Comparison of ENCODE assay signal across 16 cellular contexts in genomic region chr10:88194961-88195367, GRCh38.
A peak's percentile ranks its signal among the peaks of the same experiment; 100 is the strongest.
DNase-seq lines count a peak whose midpoint lies in the region; ATAC-seq and TF ChIP-seq lines count a peak whose summit lies in the region.
"Had no signal": no experiment of that assay in that cellular context is flagged by ENCODE, and none has a peak within 500 bp of the region (broad histone marks: within the 10 kb centered on the region; RNA-seq: fewer than 3 reads in every experiment).

No MANE protein-coding gene starts in this region.

- no peak overlapping the region for H3K27ac ChIP-seq in CD4-positive, alpha-beta T cell (ENCODE audit: low read depth, low read length)
- H3K27ac ChIP-seq in HEK293 (ENCODE audit: extremely low read depth, low read depth, low read length) (no peak overlapping the region), hepatocyte (peak overlapping the region; percentile 62), endodermal cell (ENCODE audit: low read depth, low read length) (no peak overlapping the region), MM.1S (ENCODE audit: low read length) (no peak overlapping the region)
- H3K27ac ChIP-seq: C4-2B, RWPE1 had no signal

- WGBS in hepatocyte (ENCODE audit: low lambda C conversion rate, missing lambda C conversion rate): 18% methylated on average over 2 of the region's 2 CpGs
- 42 to 80% methylated on average over 1 to 2 of the region's 2 CpGs for WGBS in endodermal cell (ENCODE audit: insufficient coverage in 1 of 2, insufficient read length in 1 of 2), 2 experiments

- no peaks in the 10 kb centered on the region for H3K36me3 Mint-ChIP-seq in CD4-positive, alpha-beta T cell (ENCODE audit: low read depth)
- H3K36me3 Mint-ChIP-seq in activated T-helper 17 cell treated with anti-CD3 and anti-CD28 coated beads, Interleukin-2, amount 50 U/mL, for 72 hours (ENCODE audit: low read depth): no peaks in the 10 kb centered on the region
- no peaks in the 10 kb centered on the region for H3K36me3 Mint-ChIP-seq in endodermal cell (ENCODE audit: low read depth)

- no peaks in the 10 kb centered on the region for H3K9me3 ChIP-seq in CD4-positive, alpha-beta T cell (ENCODE audit: control insufficient read depth, low read length)
- no peaks in the 10 kb centered on the region for H3K9me3 ChIP-seq in HEK293 (ENCODE audit: control insufficient read depth, insufficient read depth, low read depth, low read length)
- no peaks in the 10 kb centered on the region for H3K9me3 ChIP-seq in hepatocyte (ENCODE audit: low read depth)
- H3K9me3 ChIP-seq in endodermal cell (ENCODE audit: control insufficient read depth, low read length): peaks cover 7% of the 10 kb centered on the region
- H3K9me3 ChIP-seq in MM.1S (replicated peaks; ENCODE audit: insufficient read depth, low read length): no peaks in the 10 kb centered on the region
- H3K9me3 ChIP-seq: HAP-1 had no signal

- H3K4me2 ChIP-seq in hepatocyte (no peak overlapping the region), MM.1S (ENCODE audit: low read depth, low read length) (no peak overlapping the region)

- no peaks in the 10 kb centered on the region for H3K36me3 ChIP-seq in HEK293 (ENCODE audit: control insufficient read depth in 2 of 2, insufficient read depth in 1 of 2, low read length in 2 of 2)
- no peaks in the 10 kb centered on the region for H3K36me3 ChIP-seq in hepatocyte (replicated peaks; ENCODE audit: insufficient read depth, low read depth)
- H3K36me3 ChIP-seq in endodermal cell (ENCODE audit: control insufficient read depth, insufficient read depth, low read length): no peaks in the 10 kb centered on the region
- no peaks in the 10 kb centered on the region for H3K36me3 ChIP-seq in MM.1S (replicated peaks; ENCODE audit: insufficient read depth, low read length)
- H3K36me3 ChIP-seq: HAP-1 had no signal

- H2AFZ ChIP-seq in hepatocyte: no peak overlapping the region
- no peak overlapping the region for H2AFZ ChIP-seq in MM.1S (ENCODE audit: low read length)

- H3K4me1 ChIP-seq in HEK293 (ENCODE audit: control insufficient read depth, insufficient read depth, low read length): peaks cover 15% of the 10 kb centered on the region
- H3K4me1 ChIP-seq in hepatocyte (ENCODE audit: insufficient read depth): peaks cover 9% of the 10 kb centered on the region
- H3K4me1 ChIP-seq in endodermal cell (ENCODE audit: control insufficient read depth, insufficient read depth, low read length): peaks cover 2% of the 10 kb centered on the region
- no peaks in the 10 kb centered on the region for H3K4me1 ChIP-seq in MM.1S (ENCODE audit: low read length)
- H3K4me1 ChIP-seq: HAP-1 had no signal

- H3K9ac ChIP-seq in endodermal cell (ENCODE audit: extremely low read depth, low read length, poor library complexity, severe bottlenecking) (no peak overlapping the region), MM.1S (ENCODE audit: low read length) (no peak overlapping the region)

- H3K4me1 Mint-ChIP-seq in CD4-positive, alpha-beta T cell (ENCODE audit: low read depth): peaks cover 61% of the 10 kb centered on the region
- peaks cover 20% of the 10 kb centered on the region for H3K4me1 Mint-ChIP-seq in activated T-helper 17 cell treated with anti-CD3 and anti-CD28 coated beads, Interleukin-2, amount 50 U/mL, for 72 hours
- no peaks in the 10 kb centered on the region for H3K4me1 Mint-ChIP-seq in endodermal cell

- H3K79me2 ChIP-seq in hepatocyte (no peaks in the 10 kb centered on the region), MM.1S (ENCODE audit: low read length) (no peaks in the 10 kb centered on the region)

- H3K9me3 Mint-ChIP-seq in CD4-positive, alpha-beta T cell: peaks cover 2% of the 10 kb centered on the region
- peaks cover 8% of the 10 kb centered on the region for H3K9me3 Mint-ChIP-seq in activated T-helper 17 cell treated with anti-CD3 and anti-CD28 coated beads, Interleukin-2, amount 50 U/mL, for 72 hours
- H3K9me3 Mint-ChIP-seq in endodermal cell: no peaks in the 10 kb centered on the region

- H3K4me3 ChIP-seq in HEK293 (ENCODE audit: low read depth, low read length): no peak overlapping the region
- no peak overlapping the region for H3K4me3 ChIP-seq in hepatocyte
- H3K4me3 ChIP-seq in endodermal cell (ENCODE audit: low read length): no peak overlapping the region
- no peak overlapping the region for H3K4me3 ChIP-seq in MM.1S (ENCODE audit: low read length)
- H3K4me3 ChIP-seq: HAP-1, K562 had no signal

- H4K20me1 ChIP-seq in hepatocyte (ENCODE audit: insufficient read depth, poor library complexity, severe bottlenecking) (no peaks in the 10 kb centered on the region), MM.1S (ENCODE audit: insufficient read depth, low read length) (no peaks in the 10 kb centered on the region)

- CTCF ChIA-PET in CD4-positive, alpha-beta T cell (lab: Charles Lee): interaction anchor here (0.8 kb wide), 1 partner anchor 194 kb away, joined by 3 read pairs; no protein-coding TSS in a partner anchor
- CTCF ChIA-PET in HEK293 (lab: Yijun Ruan, JAX): no interaction called here

- H3K27me3 Mint-ChIP-seq in CD4-positive, alpha-beta T cell: no peaks in the 10 kb centered on the region
- no peaks in the 10 kb centered on the region for H3K27me3 Mint-ChIP-seq in activated T-helper 17 cell treated with anti-CD3 and anti-CD28 coated beads, Interleukin-2, amount 50 U/mL, for 72 hours
- no peaks in the 10 kb centered on the region for H3K27me3 Mint-ChIP-seq in endodermal cell (ENCODE audit: insufficient read depth)

- intact Hi-C loops in CD4-positive, alpha-beta T cell (cut with DNase I, micrococcal nuclease): loop anchor here in 1 of 2 experiments (10.0 kb wide), 3 partner anchors 70 to 330 kb away; partner anchors contain the start of genes KLLN and PTEN

- no peak for TF ChIP-seq CTCF in CD4-positive, alpha-beta T cell (IDR thresholded peaks at IDR 0.05)
- no peak for TF ChIP-seq CTCF in HEK293 (tag by site-specific recombination; IDR thresholded peaks at IDR 0.05)
- no peak for TF ChIP-seq CTCF in hepatocyte (IDR thresholded peaks at IDR 0.05; ENCODE audit: poor library complexity)
- no peak for TF ChIP-seq CTCF in endodermal cell (conservative IDR thresholded peaks at IDR 0.05)
- TF ChIP-seq CTCF in MM.1S (IDR thresholded peaks at IDR 0.05; ENCODE audit: low read length): no peak

- no peaks in the 10 kb centered on the region for H3F3A ChIP-seq in MM.1S (ENCODE audit: insufficient read depth, low read length)

- H3K9me2 ChIP-seq in hepatocyte (replicated peaks; ENCODE audit: insufficient read depth): no peaks in the 10 kb centered on the region
- no peaks in the 10 kb centered on the region for H3K9me2 ChIP-seq in MM.1S (replicated peaks; ENCODE audit: insufficient read depth, low read length)

- no peak overlapping the region for H3K4me3 Mint-ChIP-seq in CD4-positive, alpha-beta T cell
- peak overlapping the region; percentile 45 for H3K4me3 Mint-ChIP-seq in activated T-helper 17 cell treated with anti-CD3 and anti-CD28 coated beads, Interleukin-2, amount 50 U/mL, for 72 hours
- no peak overlapping the region for H3K4me3 Mint-ChIP-seq in endodermal cell

- peak overlapping the region; percentile 77 for H3K27ac Mint-ChIP-seq in CD4-positive, alpha-beta T cell
- H3K27ac Mint-ChIP-seq in activated T-helper 17 cell treated with anti-CD3 and anti-CD28 coated beads, Interleukin-2, amount 50 U/mL, for 72 hours: peak overlapping the region; percentile 77
- H3K27ac Mint-ChIP-seq in endodermal cell: no peak overlapping the region

- H3K27me3 ChIP-seq in CD4-positive, alpha-beta T cell (ENCODE audit: control insufficient read depth, insufficient read depth, low read length): no peaks in the 10 kb centered on the region
- H3K27me3 ChIP-seq in hepatocyte (no peaks in the 10 kb centered on the region), endodermal cell (ENCODE audit: control insufficient read depth, insufficient read depth, low read length, poor library complexity, severe bottlenecking) (peaks cover 5% of the 10 kb centered on the region), MM.1S (replicated peaks; ENCODE audit: insufficient read depth, low read length) (no peaks in the 10 kb centered on the region)

- POLR2A ChIA-PET in CD4-positive, alpha-beta T cell (lab: Charles Lee): interaction anchor here (0.7 to 2.0 kb wide), 5 partner anchors 72 to 388 kb away, joined by 3 to 8 read pairs (median 4); partner anchors contain the start of genes KLLN, PTEN and RNLS
- POLR2A ChIA-PET in HEK293 (lab: Yijun Ruan, JAX): no interaction called here

- DNase-seq in CD4-positive, alpha-beta T cell: no peak
- DNase-seq in hepatocyte (ENCODE audit: low spot score) (no peak), endodermal cell (no peak), nucleus accumbens (lab: John Stamatoyannopoulos, UW) (no peak), MM.1S (no peak)
- DNase-seq: NCI-H1436, NCI-H2029, NCI-H2171, NCI-H774 had no signal

- ATAC-seq in CD4-positive, alpha-beta T cell (ENCODE audit: poor library complexity): no peak
- no peak for ATAC-seq in activated T-helper 17 cell treated with anti-CD3 and anti-CD28 coated beads, Interleukin-2, amount 50 U/mL, for 72 hours (replicated peaks)
- ATAC-seq in HG02870 (IDR thresholded peaks at IDR 0.05; ENCODE audit: unreplicated experiment): no peak
- ATAC-seq: K562 had no signal

TF ChIP-seq in HEK293, 187 proteins besides CTCF, POLR2A, EP300 and RAD21:
- TF ChIP-seq ZFP3 (tag by site-specific recombination; IDR thresholded peaks at IDR 0.05; ENCODE audit: low read depth): no peak
- TF ChIP-seq ZBTB8A (tag by site-specific recombination; IDR thresholded peaks at IDR 0.05): no peak
- peak; percentile 78; the same call in 1 of the 2 replicates for TF ChIP-seq MZF1 (tag by site-specific recombination; IDR thresholded peaks at IDR 0.05; ENCODE audit: borderline replicate concordance)
- no peak for TF ChIP-seq ZNF19 (tag by site-specific recombination; IDR thresholded peaks at IDR 0.05; ENCODE audit: low read depth)
- TF ChIP-seq ZSCAN16 (tag by site-specific recombination; IDR thresholded peaks at IDR 0.05): no peak
- no peak for TF ChIP-seq ZNF398 (tag by site-specific recombination; IDR thresholded peaks at IDR 0.05)
